In genomic region chr16:56643080-56643778, GRCh38 we compare ENCODE assay signal across 1 cellular context.
TF ChIP-seq lines count a peak whose summit lies in the region.

No MANE protein-coding gene starts in this region.

TF ChIP-seq in HepG2, 621 proteins besides CTCF, POLR2A, EP300 and RAD21 (continued from another document and continues in another):
- TF ChIP-seq ZNF768 (CRISPR knock-in tag; IDR thresholded peaks at IDR 0.05), result peak; percentile 67; the same call in 1 of the 2 replicates
- TF ChIP-seq GPN1 (CRISPR knock-in tag; IDR thresholded peaks at IDR 0.05; ENCODE audit: borderline replicate concordance), result no peak
- TF ChIP-seq ZNF225 (CRISPR knock-in tag; IDR thresholded peaks at IDR 0.05), result no peak
- peak; percentile 93; the same call in 1 of the 2 replicates for TF ChIP-seq THAP8 (CRISPR knock-in tag; IDR thresholded peaks at IDR 0.05; ENCODE audit: borderline replicate concordance)
- TF ChIP-seq ZNF501 (CRISPR knock-in tag; IDR thresholded peaks at IDR 0.05), result peak; percentile 72; the same call in 1 of the 2 replicates
- no peak for TF ChIP-seq ZNF577 (CRISPR knock-in tag; IDR thresholded peaks at IDR 0.05; ENCODE audit: borderline replicate concordance, low read depth)
- peak; percentile 48; the same call in 1 of the 2 replicates for TF ChIP-seq REPIN1 (CRISPR knock-in tag; IDR thresholded peaks at IDR 0.05; ENCODE audit: borderline replicate concordance, low read depth)
- TF ChIP-seq ZNF451 (CRISPR knock-in tag; IDR thresholded peaks at IDR 0.05), result peak; percentile 64
- peak; percentile 3 for TF ChIP-seq TEAD3 (CRISPR knock-in tag; optimal IDR thresholded peaks at IDR 0.05; ENCODE audit: borderline replicate concordance)
- TF ChIP-seq NFKB2 (CRISPR knock-in tag; IDR thresholded peaks at IDR 0.05; ENCODE audit: borderline replicate concordance), result peak; percentile 56; the same call in 1 of the 2 replicates
- no peak for TF ChIP-seq MED13 (CRISPR knock-in tag; IDR thresholded peaks at IDR 0.05)
- no peak for TF ChIP-seq MAZ (IDR thresholded peaks at IDR 0.05; ENCODE audit: borderline replicate concordance, low read depth, low read length)
- peak; percentile 38; the same call in 1 of the 2 replicates for TF ChIP-seq MAZ (CRISPR knock-in tag; IDR thresholded peaks at IDR 0.05; ENCODE audit: low read depth)
- 0 out of 2 replicates have a peak, but pooled peaks have one; percentile 18 for TF ChIP-seq ZBTB7A (CRISPR knock-in tag; IDR thresholded peaks at IDR 0.05)
- TF ChIP-seq, protein P1, sequence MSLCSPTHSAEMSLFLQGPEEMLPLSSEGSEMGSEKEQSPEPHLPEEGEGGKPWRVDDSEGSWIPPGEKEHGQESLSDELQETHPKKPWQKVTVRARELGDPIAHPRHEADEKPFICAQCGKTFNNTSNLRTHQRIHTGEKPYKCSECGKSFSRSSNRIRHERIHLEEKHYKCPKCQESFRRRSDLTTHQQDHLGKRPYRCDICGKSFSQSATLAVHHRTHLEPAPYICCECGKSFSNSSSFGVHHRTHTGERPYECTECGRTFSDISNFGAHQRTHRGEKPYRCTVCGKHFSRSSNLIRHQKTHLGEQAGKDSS (CRISPR knock-in tag; IDR thresholded peaks at IDR 0.05; ENCODE audit: borderline replicate concordance, low read depth), result 0 out of 2 replicates have a peak, but pooled peaks have one; percentile 25
- TF ChIP-seq ELF1 (CRISPR knock-in tag; IDR thresholded peaks at IDR 0.05), result no peak
- no peak for TF ChIP-seq ZBTB1 (CRISPR knock-in tag; IDR thresholded peaks at IDR 0.05; ENCODE audit: borderline replicate concordance)
- TF ChIP-seq TBX2 (CRISPR knock-in tag; IDR thresholded peaks at IDR 0.05; ENCODE audit: borderline replicate concordance), result 0 out of 2 replicates have a peak, but pooled peaks have one; percentile 59
- 0 out of 2 replicates have a peak, but pooled peaks have one; percentile 40 for TF ChIP-seq FOXC1 (CRISPR knock-in tag; IDR thresholded peaks at IDR 0.05; ENCODE audit: borderline replicate concordance)
- no peak for TF ChIP-seq NFIB (CRISPR knock-in tag; IDR thresholded peaks at IDR 0.05; ENCODE audit: borderline replicate concordance)
- TF ChIP-seq ATF7 (IDR thresholded peaks at IDR 0.05), result no peak
- peak; percentile 57; the same call in 1 of the 2 replicates for TF ChIP-seq ATF7 (CRISPR knock-in tag; IDR thresholded peaks at IDR 0.05)
- TF ChIP-seq ZNF33B (CRISPR knock-in tag; IDR thresholded peaks at IDR 0.05), result no peak
- 0 out of 2 replicates have a peak, but pooled peaks have one; percentile 34 for TF ChIP-seq ESRRA (CRISPR knock-in tag; IDR thresholded peaks at IDR 0.05; ENCODE audit: low read depth)
- TF ChIP-seq, protein P2, sequence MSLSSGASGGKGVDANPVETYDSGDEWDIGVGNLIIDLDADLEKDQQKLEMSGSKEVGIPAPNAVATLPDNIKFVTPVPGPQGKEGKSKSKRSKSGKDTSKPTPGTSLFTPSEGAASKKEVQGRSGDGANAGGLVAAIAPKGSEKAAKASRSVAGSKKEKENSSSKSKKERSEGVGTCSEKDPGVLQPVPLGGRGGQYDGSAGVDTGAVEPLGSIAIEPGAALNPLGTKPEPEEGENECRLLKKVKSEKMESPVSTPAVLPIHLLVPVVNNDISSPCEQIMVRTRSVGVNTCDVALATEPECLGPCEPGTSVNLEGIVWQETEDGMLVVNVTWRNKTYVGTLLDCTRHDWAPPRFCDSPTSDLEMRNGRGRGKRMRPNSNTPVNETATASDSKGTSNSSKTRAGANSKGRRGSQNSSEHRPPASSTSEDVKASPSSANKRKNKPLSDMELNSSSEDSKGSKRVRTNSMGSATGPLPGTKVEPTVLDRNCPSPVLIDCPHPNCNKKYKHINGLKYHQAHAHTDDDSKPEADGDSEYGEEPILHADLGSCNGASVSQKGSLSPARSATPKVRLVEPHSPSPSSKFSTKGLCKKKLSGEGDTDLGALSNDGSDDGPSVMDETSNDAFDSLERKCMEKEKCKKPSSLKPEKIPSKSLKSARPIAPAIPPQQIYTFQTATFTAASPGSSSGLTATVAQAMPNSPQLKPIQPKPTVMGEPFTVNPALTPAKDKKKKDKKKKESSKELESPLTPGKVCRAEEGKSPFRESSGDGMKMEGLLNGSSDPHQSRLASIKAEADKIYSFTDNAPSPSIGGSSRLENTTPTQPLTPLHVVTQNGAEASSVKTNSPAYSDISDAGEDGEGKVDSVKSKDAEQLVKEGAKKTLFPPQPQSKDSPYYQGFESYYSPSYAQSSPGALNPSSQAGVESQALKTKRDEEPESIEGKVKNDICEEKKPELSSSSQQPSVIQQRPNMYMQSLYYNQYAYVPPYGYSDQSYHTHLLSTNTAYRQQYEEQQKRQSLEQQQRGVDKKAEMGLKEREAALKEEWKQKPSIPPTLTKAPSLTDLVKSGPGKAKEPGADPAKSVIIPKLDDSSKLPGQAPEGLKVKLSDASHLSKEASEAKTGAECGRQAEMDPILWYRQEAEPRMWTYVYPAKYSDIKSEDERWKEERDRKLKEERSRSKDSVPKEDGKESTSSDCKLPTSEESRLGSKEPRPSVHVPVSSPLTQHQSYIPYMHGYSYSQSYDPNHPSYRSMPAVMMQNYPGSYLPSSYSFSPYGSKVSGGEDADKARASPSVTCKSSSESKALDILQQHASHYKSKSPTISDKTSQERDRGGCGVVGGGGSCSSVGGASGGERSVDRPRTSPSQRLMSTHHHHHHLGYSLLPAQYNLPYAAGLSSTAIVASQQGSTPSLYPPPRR (CRISPR knock-in tag; IDR thresholded peaks at IDR 0.05; ENCODE audit: borderline replicate concordance), result 0 out of 2 replicates have a peak, but pooled peaks have one; percentile 18
- no peak for TF ChIP-seq ZBTB43 (CRISPR knock-in tag; conservative IDR thresholded peaks at IDR 0.05)
- TF ChIP-seq TRAFD1 (CRISPR knock-in tag; IDR thresholded peaks at IDR 0.05; ENCODE audit: borderline replicate concordance), result no peak
- TF ChIP-seq ZIK1 (CRISPR knock-in tag; IDR thresholded peaks at IDR 0.05; ENCODE audit: borderline replicate concordance, low read depth), result 0 out of 2 replicates have a peak, but pooled peaks have one; percentile 40
- peak; percentile 44; the same call in 1 of the 2 replicates for TF ChIP-seq GABPB1 (CRISPR knock-in tag; IDR thresholded peaks at IDR 0.05)
- no peak for TF ChIP-seq SIX4 (CRISPR knock-in tag; IDR thresholded peaks at IDR 0.05)
- 0 out of 2 replicates have a peak, but pooled peaks have one; percentile 13 for TF ChIP-seq ARID5B (CRISPR knock-in tag; IDR thresholded peaks at IDR 0.05)
- no peak for TF ChIP-seq CBX2 (IDR thresholded peaks at IDR 0.05; ENCODE audit: low read depth, low read length)
- peak; percentile 58; the same call in 1 of the 2 replicates for TF ChIP-seq CBX2 (CRISPR knock-in tag; IDR thresholded peaks at IDR 0.05; ENCODE audit: low read depth)
- peak; percentile 76; the same call in 1 of the 2 replicates for TF ChIP-seq ZNF563 (CRISPR knock-in tag; IDR thresholded peaks at IDR 0.05)
- TF ChIP-seq BRCA1 (CRISPR knock-in tag; IDR thresholded peaks at IDR 0.05), result no peak
- no peak for TF ChIP-seq ZFP36 (IDR thresholded peaks at IDR 0.05; ENCODE audit: borderline replicate concordance, low read depth, low read length, partially characterized antibody)
- TF ChIP-seq ZNF446 (CRISPR knock-in tag; IDR thresholded peaks at IDR 0.05), result peak; percentile 46; the same call in 1 of the 2 replicates
- TF ChIP-seq FOXO4 (CRISPR knock-in tag; conservative IDR thresholded peaks at IDR 0.05), result no peak
- peak; percentile 13; the same call in 1 of the 2 replicates for TF ChIP-seq ZNF598 (CRISPR knock-in tag; IDR thresholded peaks at IDR 0.05; ENCODE audit: borderline replicate concordance)
- TF ChIP-seq CBX5 (CRISPR knock-in tag; IDR thresholded peaks at IDR 0.05; ENCODE audit: borderline replicate concordance), result no peak
- TF ChIP-seq ZNF549 (CRISPR knock-in tag; IDR thresholded peaks at IDR 0.05), result no peak
- 0 out of 2 replicates have a peak, but pooled peaks have one; percentile 42 for TF ChIP-seq ZNF260 (CRISPR knock-in tag; IDR thresholded peaks at IDR 0.05; ENCODE audit: borderline replicate concordance, low read depth)
- 0 out of 2 replicates have a peak, but pooled peaks have one; percentile 52 for TF ChIP-seq HIC2 (CRISPR knock-in tag; IDR thresholded peaks at IDR 0.05; ENCODE audit: low read depth)
- TF ChIP-seq ZNF605 (CRISPR knock-in tag; IDR thresholded peaks at IDR 0.05), result peak; percentile 81; the same call in 1 of the 2 replicates
- TF ChIP-seq HOMEZ (CRISPR knock-in tag; IDR thresholded peaks at IDR 0.05; ENCODE audit: low read depth), result no peak
